ENCODE assay signal across 8 cellular contexts in the genomic region with DNA sequence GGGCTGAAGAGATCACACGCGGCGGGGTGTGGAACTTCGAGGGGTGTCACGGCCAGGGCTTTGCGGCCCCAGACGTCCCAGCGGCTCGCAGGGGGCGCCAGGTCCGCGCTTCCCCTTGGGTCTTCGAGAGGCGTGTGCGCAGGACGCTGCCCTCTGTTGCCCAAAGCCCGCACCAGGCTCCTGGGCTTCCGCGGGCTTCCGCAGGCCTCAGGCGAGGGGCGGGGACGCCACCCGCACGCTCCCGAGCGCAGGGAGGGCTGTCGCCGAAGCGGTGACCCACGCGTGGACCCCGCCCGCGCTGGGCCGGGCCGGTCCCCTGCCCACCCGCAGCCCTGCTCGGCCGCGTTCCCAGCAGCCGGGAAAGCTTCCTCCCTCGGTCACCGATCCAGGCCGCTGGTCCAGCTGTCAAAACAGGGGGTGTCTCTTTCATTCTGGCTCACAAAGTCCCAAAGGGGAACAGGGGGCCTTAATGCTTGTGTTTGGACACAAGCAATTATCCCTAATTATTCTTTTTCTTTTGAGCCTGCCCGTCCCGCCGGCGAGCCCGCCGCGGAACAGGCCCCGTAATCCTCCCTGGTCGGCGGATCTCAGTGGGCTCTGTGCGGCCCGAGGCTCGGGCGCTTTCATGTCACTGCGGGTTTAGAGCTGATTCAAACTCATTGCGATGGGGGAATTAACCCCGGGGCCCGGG.
DNase-seq lines count a peak whose midpoint lies in the region; ATAC-seq and TF ChIP-seq lines count a peak whose summit lies in the region.

No MANE protein-coding gene starts in this region.

- H3K9me3 ChIP-seq in Peyer's patch: no peaks in the 10 kb centered on the region
- H3K9me3 ChIP-seq in spleen: no peaks in the 10 kb centered on the region

- intact Hi-C loops in dendritic cell treated with granulocyte-macrophage colony-stimulating factor and Interleukin-4, amounts not matched to agents 40 ng/mL and 50 ng/mL, for 4 days (cut with micrococcal nuclease): no loop called here
- intact Hi-C loops in spleen (cut with DNase I; ENCODE audit: low total_unique reads): no loop called here

- H3K36me3 ChIP-seq in Peyer's patch (no peaks in the 10 kb centered on the region), spleen (no peaks in the 10 kb centered on the region)

- ATAC-seq in left lobe of liver (peak; percentile 63), GM19324 (IDR thresholded peaks at IDR 0.05; ENCODE audit: low FRiP score, unreplicated experiment) (no peak), GM21526 (IDR thresholded peaks at IDR 0.05; ENCODE audit: low FRiP score, unreplicated experiment) (no peak), GM21381 (IDR thresholded peaks at IDR 0.05; ENCODE audit: unreplicated experiment) (no peak)

- TF ChIP-seq POLR2A in Peyer's patch (IDR thresholded peaks at IDR 0.05) (no peak), spleen (IDR thresholded peaks at IDR 0.05) (no peak)

- H3K9me3 Mint-ChIP-seq in dendritic cell treated with granulocyte-macrophage colony-stimulating factor and Interleukin-4, amounts not matched to agents 40 ng/mL and 50 ng/mL, for 4 days: no peaks in the 10 kb centered on the region

- H3K4me3 ChIP-seq in Peyer's patch (peak overlapping the region; percentile 11 to 48 (median 32)), spleen (peak overlapping the region; percentile 12 to 64 (median 24))

- H3K27me3 ChIP-seq in Peyer's patch (peaks cover 0 to 22% of the 10 kb centered on the region in 2 donors), spleen (replicated peaks in 1 of 7) (peaks cover 9 to 91% (median 70%) of the 10 kb centered on the region in 7 donors)

- no peak overlapping the region for H3K27ac Mint-ChIP-seq in dendritic cell treated with granulocyte-macrophage colony-stimulating factor and Interleukin-4, amounts not matched to agents 40 ng/mL and 50 ng/mL, for 4 days

- peak overlapping the region; percentile 53 for H3K4me3 Mint-ChIP-seq in dendritic cell treated with granulocyte-macrophage colony-stimulating factor and Interleukin-4, amounts not matched to agents 40 ng/mL and 50 ng/mL, for 4 days

- peaks cover 79% of the 10 kb centered on the region for H3K27me3 Mint-ChIP-seq in dendritic cell treated with granulocyte-macrophage colony-stimulating factor and Interleukin-4, amounts not matched to agents 40 ng/mL and 50 ng/mL, for 4 days

- no peak for TF ChIP-seq CTCF in Peyer's patch (IDR thresholded peaks at IDR 0.05)
- TF ChIP-seq CTCF in spleen (IDR thresholded peaks at IDR 0.05 in 8 of 11, conservative IDR thresholded peaks at IDR 0.05 in 3 of 11): no peak

- no peaks in the 10 kb centered on the region for H3K36me3 Mint-ChIP-seq in dendritic cell treated with granulocyte-macrophage colony-stimulating factor and Interleukin-4, amounts not matched to agents 40 ng/mL and 50 ng/mL, for 4 days (ENCODE audit: low read depth)

- H3K4me1 Mint-ChIP-seq in dendritic cell treated with granulocyte-macrophage colony-stimulating factor and Interleukin-4, amounts not matched to agents 40 ng/mL and 50 ng/mL, for 4 days (ENCODE audit: low read depth): peaks cover 21% of the 10 kb centered on the region

- H3K27ac ChIP-seq in Peyer's patch: no peak overlapping the region
- H3K27ac ChIP-seq in spleen: no peak overlapping the region

- WGBS in spleen, 5 donors: 2 to 9% (median 2%) methylated on average over 34 to 63 of the region's 63 CpGs

- peaks cover 0 to 14% (median 7%) of the 10 kb centered on the region in 4 donors for H3K4me1 ChIP-seq in Peyer's patch
- peaks cover 15 to 41% (median 24%) of the 10 kb centered on the region in 6 donors for H3K4me1 ChIP-seq in spleen

- DNase-seq in Peyer's patch (peak in 1 of 3 donors; percentile 48), left lobe of liver (ENCODE audit: low spot score) (no peak), spleen (no peak), GM19240 (ENCODE audit: insufficient read length, low spot score) (no peak)
